Comparison of ENCODE assay signal across 1 cellular context in the genomic region with DNA sequence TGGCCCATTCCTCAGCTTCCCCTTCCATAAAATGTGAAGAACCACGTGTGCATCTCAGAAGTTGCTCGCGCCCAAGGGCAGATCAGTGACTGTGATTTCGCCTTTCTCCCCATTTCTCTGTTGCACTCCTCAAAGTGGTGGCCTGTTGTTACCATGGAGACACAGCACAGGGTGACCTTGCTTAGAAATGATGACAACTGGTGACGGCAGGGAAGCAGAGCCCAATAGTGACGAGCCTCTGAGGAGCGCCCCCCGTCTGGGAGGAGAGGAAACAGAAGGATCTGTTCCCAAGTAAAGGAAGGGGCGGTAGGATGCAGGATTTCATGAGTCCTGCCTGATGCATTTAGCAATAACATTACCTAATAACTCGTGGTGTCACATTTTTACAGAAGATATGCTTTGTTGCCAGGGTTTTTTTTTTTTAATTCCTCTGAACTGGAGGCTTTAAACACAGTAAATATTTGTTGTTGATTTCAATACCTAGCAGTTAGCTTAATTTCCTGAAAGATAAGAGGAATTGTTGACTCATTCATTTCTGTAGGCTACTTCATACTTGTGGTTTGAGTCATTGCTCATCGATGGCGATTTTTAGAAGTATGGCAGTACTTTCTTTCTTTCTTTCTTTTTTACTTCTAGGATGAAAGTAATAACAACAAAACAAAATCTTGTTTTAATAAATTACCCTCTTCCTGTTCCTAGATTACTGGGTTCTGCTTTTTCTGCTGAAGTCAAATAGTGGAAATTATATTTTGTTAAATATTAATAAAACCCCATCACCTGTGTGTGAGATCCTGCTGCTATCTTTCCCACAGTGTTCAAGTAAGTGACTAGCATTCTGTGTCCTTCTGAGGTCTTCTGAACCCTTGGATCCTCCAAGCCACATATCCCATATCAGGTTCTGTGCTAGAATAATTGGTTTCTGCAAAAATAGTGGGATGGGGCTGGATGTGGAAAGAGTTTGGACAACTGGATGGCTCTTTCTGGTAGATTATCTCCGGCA.
A peak's percentile ranks its signal among the peaks of the same experiment; 100 is the strongest.
TF ChIP-seq lines count a peak whose summit lies in the region.

No MANE protein-coding gene starts in this region.

TF ChIP-seq in HEK293, 187 proteins besides CTCF, POLR2A, EP300 and RAD21 (continued from another document and continues in another):
- no peak for TF ChIP-seq ZNF623 (tag by site-specific recombination; IDR thresholded peaks at IDR 0.05)
- no peak for TF ChIP-seq ZNF571 (tag by site-specific recombination; IDR thresholded peaks at IDR 0.05)
- TF ChIP-seq ZNF169 (tag by site-specific recombination; IDR thresholded peaks at IDR 0.05), result no peak
- TF ChIP-seq ZNF157 (tag by site-specific recombination; IDR thresholded peaks at IDR 0.05), result no peak
- TF ChIP-seq, protein P1, sequence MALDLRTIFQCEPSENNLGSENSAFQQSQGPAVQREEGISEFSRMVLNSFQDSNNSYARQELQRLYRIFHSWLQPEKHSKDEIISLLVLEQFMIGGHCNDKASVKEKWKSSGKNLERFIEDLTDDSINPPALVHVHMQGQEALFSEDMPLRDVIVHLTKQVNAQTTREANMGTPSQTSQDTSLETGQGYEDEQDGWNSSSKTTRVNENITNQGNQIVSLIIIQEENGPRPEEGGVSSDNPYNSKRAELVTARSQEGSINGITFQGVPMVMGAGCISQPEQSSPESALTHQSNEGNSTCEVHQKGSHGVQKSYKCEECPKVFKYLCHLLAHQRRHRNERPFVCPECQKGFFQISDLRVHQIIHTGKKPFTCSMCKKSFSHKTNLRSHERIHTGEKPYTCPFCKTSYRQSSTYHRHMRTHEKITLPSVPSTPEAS (tag by site-specific recombination; IDR thresholded peaks at IDR 0.05), result no peak
- peak; percentile 42 for TF ChIP-seq PRDM1 (tag by site-specific recombination; IDR thresholded peaks at IDR 0.05)
- no peak for TF ChIP-seq ZNF549 (tag by site-specific recombination; IDR thresholded peaks at IDR 0.05)
- TF ChIP-seq ZNF202 (tag by site-specific recombination; IDR thresholded peaks at IDR 0.05; ENCODE audit: borderline replicate concordance), result no peak
- TF ChIP-seq, protein P2, sequence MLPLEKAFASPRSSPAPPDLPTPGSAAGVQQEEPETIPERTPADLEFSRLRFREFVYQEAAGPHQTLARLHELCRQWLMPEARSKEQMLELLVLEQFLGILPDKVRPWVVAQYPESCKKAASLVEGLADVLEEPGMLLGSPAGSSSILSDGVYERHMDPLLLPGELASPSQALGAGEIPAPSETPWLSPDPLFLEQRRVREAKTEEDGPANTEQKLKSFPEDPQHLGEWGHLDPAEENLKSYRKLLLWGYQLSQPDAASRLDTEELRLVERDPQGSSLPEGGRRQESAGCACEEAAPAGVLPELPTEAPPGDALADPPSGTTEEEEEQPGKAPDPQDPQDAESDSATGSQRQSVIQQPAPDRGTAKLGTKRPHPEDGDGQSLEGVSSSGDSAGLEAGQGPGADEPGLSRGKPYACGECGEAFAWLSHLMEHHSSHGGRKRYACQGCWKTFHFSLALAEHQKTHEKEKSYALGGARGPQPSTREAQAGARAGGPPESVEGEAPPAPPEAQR (tag by site-specific recombination; IDR thresholded peaks at IDR 0.05), result no peak
- TF ChIP-seq ZNF121 (tag by site-specific recombination; IDR thresholded peaks at IDR 0.05), result no peak
- peak; percentile 85 for TF ChIP-seq IKZF3 (tag by site-specific recombination; IDR thresholded peaks at IDR 0.05)
- TF ChIP-seq GLIS1 (tag by site-specific recombination; IDR thresholded peaks at IDR 0.05), result no peak
- TF ChIP-seq KLF9 (tag by site-specific recombination; IDR thresholded peaks at IDR 0.05; ENCODE audit: low read depth), result no peak
- TF ChIP-seq ZNF768 (tag by site-specific recombination; IDR thresholded peaks at IDR 0.05), result no peak
- TF ChIP-seq, protein P3, sequence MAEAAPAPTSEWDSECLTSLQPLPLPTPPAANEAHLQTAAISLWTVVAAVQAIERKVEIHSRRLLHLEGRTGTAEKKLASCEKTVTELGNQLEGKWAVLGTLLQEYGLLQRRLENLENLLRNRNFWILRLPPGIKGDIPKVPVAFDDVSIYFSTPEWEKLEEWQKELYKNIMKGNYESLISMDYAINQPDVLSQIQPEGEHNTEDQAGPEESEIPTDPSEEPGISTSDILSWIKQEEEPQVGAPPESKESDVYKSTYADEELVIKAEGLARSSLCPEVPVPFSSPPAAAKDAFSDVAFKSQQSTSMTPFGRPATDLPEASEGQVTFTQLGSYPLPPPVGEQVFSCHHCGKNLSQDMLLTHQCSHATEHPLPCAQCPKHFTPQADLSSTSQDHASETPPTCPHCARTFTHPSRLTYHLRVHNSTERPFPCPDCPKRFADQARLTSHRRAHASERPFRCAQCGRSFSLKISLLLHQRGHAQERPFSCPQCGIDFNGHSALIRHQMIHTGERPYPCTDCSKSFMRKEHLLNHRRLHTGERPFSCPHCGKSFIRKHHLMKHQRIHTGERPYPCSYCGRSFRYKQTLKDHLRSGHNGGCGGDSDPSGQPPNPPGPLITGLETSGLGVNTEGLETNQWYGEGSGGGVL (tag by site-specific recombination; IDR thresholded peaks at IDR 0.05), result no peak
- TF ChIP-seq, protein P4, sequence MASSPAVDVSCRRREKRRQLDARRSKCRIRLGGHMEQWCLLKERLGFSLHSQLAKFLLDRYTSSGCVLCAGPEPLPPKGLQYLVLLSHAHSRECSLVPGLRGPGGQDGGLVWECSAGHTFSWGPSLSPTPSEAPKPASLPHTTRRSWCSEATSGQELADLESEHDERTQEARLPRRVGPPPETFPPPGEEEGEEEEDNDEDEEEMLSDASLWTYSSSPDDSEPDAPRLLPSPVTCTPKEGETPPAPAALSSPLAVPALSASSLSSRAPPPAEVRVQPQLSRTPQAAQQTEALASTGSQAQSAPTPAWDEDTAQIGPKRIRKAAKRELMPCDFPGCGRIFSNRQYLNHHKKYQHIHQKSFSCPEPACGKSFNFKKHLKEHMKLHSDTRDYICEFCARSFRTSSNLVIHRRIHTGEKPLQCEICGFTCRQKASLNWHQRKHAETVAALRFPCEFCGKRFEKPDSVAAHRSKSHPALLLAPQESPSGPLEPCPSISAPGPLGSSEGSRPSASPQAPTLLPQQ (tag by site-specific recombination; IDR thresholded peaks at IDR 0.05), result peak; percentile 35; the same call in 1 of the 2 replicates
- peak; percentile 95 for TF ChIP-seq SP7 (tag by site-specific recombination; IDR thresholded peaks at IDR 0.05)
- TF ChIP-seq, protein P5, sequence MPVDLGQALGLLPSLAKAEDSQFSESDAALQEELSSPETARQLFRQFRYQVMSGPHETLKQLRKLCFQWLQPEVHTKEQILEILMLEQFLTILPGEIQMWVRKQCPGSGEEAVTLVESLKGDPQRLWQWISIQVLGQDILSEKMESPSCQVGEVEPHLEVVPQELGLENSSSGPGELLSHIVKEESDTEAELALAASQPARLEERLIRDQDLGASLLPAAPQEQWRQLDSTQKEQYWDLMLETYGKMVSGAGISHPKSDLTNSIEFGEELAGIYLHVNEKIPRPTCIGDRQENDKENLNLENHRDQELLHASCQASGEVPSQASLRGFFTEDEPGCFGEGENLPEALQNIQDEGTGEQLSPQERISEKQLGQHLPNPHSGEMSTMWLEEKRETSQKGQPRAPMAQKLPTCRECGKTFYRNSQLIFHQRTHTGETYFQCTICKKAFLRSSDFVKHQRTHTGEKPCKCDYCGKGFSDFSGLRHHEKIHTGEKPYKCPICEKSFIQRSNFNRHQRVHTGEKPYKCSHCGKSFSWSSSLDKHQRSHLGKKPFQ (tag by site-specific recombination; IDR thresholded peaks at IDR 0.05), result no peak
- TF ChIP-seq, protein P6, sequence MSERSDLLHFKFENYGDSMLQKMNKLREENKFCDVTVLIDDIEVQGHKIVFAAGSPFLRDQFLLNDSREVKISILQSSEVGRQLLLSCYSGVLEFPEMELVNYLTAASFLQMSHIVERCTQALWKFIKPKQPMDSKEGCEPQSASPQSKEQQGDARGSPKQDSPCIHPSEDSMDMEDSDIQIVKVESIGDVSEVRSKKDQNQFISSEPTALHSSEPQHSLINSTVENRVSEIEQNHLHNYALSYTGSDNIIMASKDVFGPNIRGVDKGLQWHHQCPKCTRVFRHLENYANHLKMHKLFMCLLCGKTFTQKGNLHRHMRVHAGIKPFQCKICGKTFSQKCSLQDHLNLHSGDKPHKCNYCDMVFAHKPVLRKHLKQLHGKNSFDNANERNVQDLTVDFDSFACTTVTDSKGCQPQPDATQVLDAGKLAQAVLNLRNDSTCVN (tag by site-specific recombination; optimal IDR thresholded peaks at IDR 0.05), result no peak
- TF ChIP-seq ZNF558 (tag by site-specific recombination; IDR thresholded peaks at IDR 0.05), result peak; percentile 63
- no peak for TF ChIP-seq FEZF1 (tag by site-specific recombination; IDR thresholded peaks at IDR 0.05)
- no peak for TF ChIP-seq ZFP41 (tag by site-specific recombination; IDR thresholded peaks at IDR 0.05; ENCODE audit: borderline replicate concordance)
- TF ChIP-seq ZFP3 (tag by site-specific recombination; IDR thresholded peaks at IDR 0.05; ENCODE audit: low read depth), result no peak
- TF ChIP-seq ZNF701 (tag by site-specific recombination; IDR thresholded peaks at IDR 0.05), result no peak
- TF ChIP-seq ZNF561 (tag by site-specific recombination; IDR thresholded peaks at IDR 0.05; ENCODE audit: borderline replicate concordance), result no peak
- TF ChIP-seq ZNF624 (tag by site-specific recombination; IDR thresholded peaks at IDR 0.05), result no peak
- TF ChIP-seq SCRT2 (tag by site-specific recombination; IDR thresholded peaks at IDR 0.05), result no peak
- TF ChIP-seq ZBTB8A (tag by site-specific recombination; IDR thresholded peaks at IDR 0.05), result no peak
- TF ChIP-seq, protein P7, sequence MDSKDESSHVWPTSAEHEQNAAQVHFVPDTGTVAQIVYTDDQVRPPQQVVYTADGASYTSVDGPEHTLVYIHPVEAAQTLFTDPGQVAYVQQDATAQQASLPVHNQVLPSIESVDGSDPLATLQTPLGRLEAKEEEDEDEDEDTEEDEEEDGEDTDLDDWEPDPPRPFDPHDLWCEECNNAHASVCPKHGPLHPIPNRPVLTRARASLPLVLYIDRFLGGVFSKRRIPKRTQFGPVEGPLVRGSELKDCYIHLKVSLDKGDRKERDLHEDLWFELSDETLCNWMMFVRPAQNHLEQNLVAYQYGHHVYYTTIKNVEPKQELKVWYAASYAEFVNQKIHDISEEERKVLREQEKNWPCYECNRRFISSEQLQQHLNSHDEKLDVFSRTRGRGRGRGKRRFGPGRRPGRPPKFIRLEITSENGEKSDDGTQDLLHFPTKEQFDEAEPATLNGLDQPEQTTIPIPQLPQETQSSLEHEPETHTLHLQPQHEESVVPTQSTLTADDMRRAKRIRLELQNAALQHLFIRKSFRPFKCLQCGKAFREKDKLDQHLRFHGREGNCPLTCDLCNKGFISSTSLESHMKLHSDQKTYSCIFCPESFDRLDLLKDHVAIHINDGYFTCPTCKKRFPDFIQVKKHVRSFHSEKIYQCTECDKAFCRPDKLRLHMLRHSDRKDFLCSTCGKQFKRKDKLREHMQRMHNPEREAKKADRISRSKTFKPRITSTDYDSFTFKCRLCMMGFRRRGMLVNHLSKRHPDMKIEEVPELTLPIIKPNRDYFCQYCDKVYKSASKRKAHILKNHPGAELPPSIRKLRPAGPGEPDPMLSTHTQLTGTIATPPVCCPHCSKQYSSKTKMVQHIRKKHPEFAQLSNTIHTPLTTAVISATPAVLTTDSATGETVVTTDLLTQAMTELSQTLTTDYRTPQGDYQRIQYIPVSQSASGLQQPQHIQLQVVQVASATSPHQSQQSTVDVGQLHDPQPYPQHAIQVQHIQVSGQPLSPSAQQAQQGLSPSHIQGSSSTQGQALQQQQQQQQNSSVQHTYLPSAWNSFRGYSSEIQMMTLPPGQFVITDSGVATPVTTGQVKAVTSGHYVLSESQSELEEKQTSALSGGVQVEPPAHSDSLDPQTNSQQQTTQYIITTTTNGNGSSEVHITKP (tag by site-specific recombination; IDR thresholded peaks at IDR 0.05), result peak; percentile 94; the same call in 1 of the 2 replicates
- TF ChIP-seq, protein P8, sequence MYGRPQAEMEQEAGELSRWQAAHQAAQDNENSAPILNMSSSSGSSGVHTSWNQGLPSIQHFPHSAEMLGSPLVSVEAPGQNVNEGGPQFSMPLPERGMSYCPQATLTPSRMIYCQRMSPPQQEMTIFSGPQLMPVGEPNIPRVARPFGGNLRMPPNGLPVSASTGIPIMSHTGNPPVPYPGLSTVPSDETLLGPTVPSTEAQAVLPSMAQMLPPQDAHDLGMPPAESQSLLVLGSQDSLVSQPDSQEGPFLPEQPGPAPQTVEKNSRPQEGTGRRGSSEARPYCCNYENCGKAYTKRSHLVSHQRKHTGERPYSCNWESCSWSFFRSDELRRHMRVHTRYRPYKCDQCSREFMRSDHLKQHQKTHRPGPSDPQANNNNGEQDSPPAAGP (tag by site-specific recombination; IDR thresholded peaks at IDR 0.05), result no peak
- TF ChIP-seq, protein P9, sequence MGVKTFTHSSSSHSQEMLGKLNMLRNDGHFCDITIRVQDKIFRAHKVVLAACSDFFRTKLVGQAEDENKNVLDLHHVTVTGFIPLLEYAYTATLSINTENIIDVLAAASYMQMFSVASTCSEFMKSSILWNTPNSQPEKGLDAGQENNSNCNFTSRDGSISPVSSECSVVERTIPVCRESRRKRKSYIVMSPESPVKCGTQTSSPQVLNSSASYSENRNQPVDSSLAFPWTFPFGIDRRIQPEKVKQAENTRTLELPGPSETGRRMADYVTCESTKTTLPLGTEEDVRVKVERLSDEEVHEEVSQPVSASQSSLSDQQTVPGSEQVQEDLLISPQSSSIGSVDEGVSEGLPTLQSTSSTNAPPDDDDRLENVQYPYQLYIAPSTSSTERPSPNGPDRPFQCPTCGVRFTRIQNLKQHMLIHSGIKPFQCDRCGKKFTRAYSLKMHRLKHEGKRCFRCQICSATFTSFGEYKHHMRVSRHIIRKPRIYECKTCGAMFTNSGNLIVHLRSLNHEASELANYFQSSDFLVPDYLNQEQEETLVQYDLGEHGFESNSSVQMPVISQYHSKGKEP (tag by site-specific recombination; IDR thresholded peaks at IDR 0.05), result peak; percentile 96
- TF ChIP-seq GLIS2 (tag by site-specific recombination; IDR thresholded peaks at IDR 0.05), result no peak
- peak; percentile 71; the same call in 1 of the 2 replicates for TF ChIP-seq ZBTB17 (tag by site-specific recombination; IDR thresholded peaks at IDR 0.05)
- TF ChIP-seq ZNF791 (tag by site-specific recombination; IDR thresholded peaks at IDR 0.05), result no peak
- no peak for TF ChIP-seq KLF8 (tag by site-specific recombination; IDR thresholded peaks at IDR 0.05)
- no peak for TF ChIP-seq ZNF274 (IDR thresholded peaks at IDR 0.05; ENCODE audit: low read length)
- TF ChIP-seq ZNF274 (tag by site-specific recombination; IDR thresholded peaks at IDR 0.05; ENCODE audit: borderline replicate concordance), result no peak
- no peak for TF ChIP-seq ZNF433 (tag by site-specific recombination; IDR thresholded peaks at IDR 0.05; ENCODE audit: low read depth)
- TF ChIP-seq, protein P10, sequence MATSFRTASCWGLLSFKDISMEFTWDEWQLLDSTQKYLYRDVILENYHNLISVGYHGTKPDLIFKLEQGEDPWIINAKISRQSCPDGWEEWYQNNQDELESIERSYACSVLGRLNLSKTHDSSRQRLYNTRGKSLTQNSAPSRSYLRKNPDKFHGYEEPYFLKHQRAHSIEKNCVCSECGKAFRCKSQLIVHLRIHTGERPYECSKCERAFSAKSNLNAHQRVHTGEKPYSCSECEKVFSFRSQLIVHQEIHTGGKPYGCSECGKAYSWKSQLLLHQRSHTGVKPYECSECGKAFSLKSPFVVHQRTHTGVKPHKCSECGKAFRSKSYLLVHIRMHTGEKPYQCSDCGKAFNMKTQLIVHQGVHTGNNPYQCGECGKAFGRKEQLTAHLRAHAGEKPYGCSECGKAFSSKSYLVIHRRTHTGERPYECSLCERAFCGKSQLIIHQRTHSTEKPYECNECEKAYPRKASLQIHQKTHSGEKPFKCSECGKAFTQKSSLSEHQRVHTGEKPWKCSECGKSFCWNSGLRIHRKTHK (tag by site-specific recombination; IDR thresholded peaks at IDR 0.05), result no peak
